In the genomic region with DNA sequence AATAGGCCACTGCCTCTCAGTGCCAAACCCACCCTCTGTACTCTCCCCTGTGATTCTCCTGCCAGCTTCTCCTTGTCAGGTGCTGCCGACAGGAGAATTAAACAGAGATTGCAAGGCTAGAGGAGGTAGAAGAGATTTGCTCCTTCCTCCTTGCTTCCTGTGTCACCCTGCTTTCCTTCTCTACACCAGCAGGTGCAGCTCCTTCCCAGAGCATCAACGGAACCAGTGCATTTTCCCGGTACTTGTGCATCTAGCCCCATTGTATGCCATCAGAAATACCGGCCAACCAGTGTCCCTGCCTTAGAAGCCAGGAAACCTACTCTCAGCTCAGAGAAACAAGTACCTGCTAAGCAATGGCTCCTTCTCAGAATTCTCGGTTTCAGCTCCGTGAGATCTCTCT, we compare ENCODE assay signal across 17 cellular contexts.
DNase-seq lines count a peak whose midpoint lies in the region; ATAC-seq and TF ChIP-seq lines count a peak whose summit lies in the region.
"Had no signal": no experiment of that assay in that cellular context is flagged by ENCODE, and none has a peak within 500 bp of the region (broad histone marks: within the 10 kb centered on the region; RNA-seq: fewer than 3 reads in every experiment).

No MANE protein-coding gene starts in this region.

- H3K9me3 ChIP-seq in endodermal cell (ENCODE audit: control insufficient read depth, low read length) (no peaks in the 10 kb centered on the region), neural progenitor cell (ENCODE audit: low read depth) (no peaks in the 10 kb centered on the region), prostate gland (no peaks in the 10 kb centered on the region)
- H3K9me3 ChIP-seq: BLaER1 treated with 17β-estradiol and CSF1 and Interleukin-3, amounts not matched to agents 10 nM and 100 nM; HAP-1 had no signal

- DNase-seq in GM23338 (ENCODE audit: low spot score): peak; percentile 21
- DNase-seq in HT-29 (ENCODE audit: low spot score): peak; percentile 5
- no peak for DNase-seq in endodermal cell
- DNase-seq in neural progenitor cell (ENCODE audit: low spot score): no peak
- no peak for DNase-seq in LoVo (ENCODE audit: low spot score)
- DNase-seq in prostate gland (ENCODE audit: low spot score): no peak
- DNase-seq: Calu3; CD8-positive, alpha-beta T cell; DMS79 treated with DMSO at 0.1 percent for 48 hours; GM23248; IMR-90 had no signal

- H3K27me3 ChIP-seq in GM23338 (ENCODE audit: insufficient read depth): no peaks in the 10 kb centered on the region
- no peaks in the 10 kb centered on the region for H3K27me3 ChIP-seq in endodermal cell (ENCODE audit: control insufficient read depth, insufficient read depth, low read length, poor library complexity, severe bottlenecking)
- no peaks in the 10 kb centered on the region for H3K27me3 ChIP-seq in neural progenitor cell
- no peaks in the 10 kb centered on the region for H3K27me3 ChIP-seq in prostate gland (replicated peaks; ENCODE audit: insufficient read depth)
- H3K27me3 ChIP-seq: BLaER1 treated with 17β-estradiol and CSF1 and Interleukin-3, amounts not matched to agents 10 nM and 100 nM had no signal

- WGBS in endodermal cell (ENCODE audit: insufficient coverage in 1 of 2, insufficient read length in 1 of 2), 2 experiments: 76 to 77% methylated on average over 5 to 6 of the region's 6 CpGs
- 60% methylated on average over 6 of the region's 6 CpGs for WGBS in prostate gland

- no peaks in the 10 kb centered on the region for H3K36me3 ChIP-seq in GM23338 (ENCODE audit: insufficient read depth)
- no peaks in the 10 kb centered on the region for H3K36me3 ChIP-seq in endodermal cell (ENCODE audit: control insufficient read depth, insufficient read depth, low read length)
- H3K36me3 ChIP-seq in neural progenitor cell: no peaks in the 10 kb centered on the region
- no peaks in the 10 kb centered on the region for H3K36me3 ChIP-seq in prostate gland
- H3K36me3 ChIP-seq: BLaER1 treated with 17β-estradiol and CSF1 and Interleukin-3, amounts not matched to agents 10 nM and 100 nM; HAP-1 had no signal

- H3K9me2 ChIP-seq in GM23338 (ENCODE audit: insufficient read depth): no peaks in the 10 kb centered on the region; the same call in 1 of the 2 replicates

- ATAC-seq in GM23338 (peak; percentile 55; the same call in 2 of the 3 replicates), HG02798 (IDR thresholded peaks at IDR 0.05; ENCODE audit: poor library complexity, unreplicated experiment) (no peak)
- ATAC-seq: CD8-positive, alpha-beta T cell; K562 had no signal

- H4K20me1 ChIP-seq in GM23338 (replicated peaks; ENCODE audit: insufficient read depth): no peaks in the 10 kb centered on the region
- no peaks in the 10 kb centered on the region for H4K20me1 ChIP-seq in neural progenitor cell (ENCODE audit: low read depth)
- H4K20me1 ChIP-seq: BLaER1 treated with 17β-estradiol and CSF1 and Interleukin-3, amounts not matched to agents 10 nM and 100 nM had no signal

- H3K9ac ChIP-seq in endodermal cell (ENCODE audit: extremely low read depth, low read length, poor library complexity, severe bottlenecking) (no peak overlapping the region), neural progenitor cell (no peak overlapping the region)
- H3K9ac ChIP-seq: BLaER1 treated with 17β-estradiol and CSF1 and Interleukin-3, amounts not matched to agents 10 nM and 100 nM; GM23248 had no signal

- intact Hi-C loops in prostate gland (cut with DNase I): no loop called here

- TF ChIP-seq POLR2A in prostate gland (IDR thresholded peaks at IDR 0.05): no peak

- H3K27ac ChIP-seq in GM23338 (ENCODE audit: low read depth) (no peak overlapping the region), endodermal cell (ENCODE audit: low read depth, low read length) (no peak overlapping the region), neural progenitor cell (no peak overlapping the region), prostate gland (no peak overlapping the region)
- H3K27ac ChIP-seq: BLaER1 treated with 17β-estradiol and CSF1 and Interleukin-3, amounts not matched to agents 10 nM and 100 nM; GM23248; HL-60 had no signal

- TF ChIP-seq CTCF in GM23338 (conservative IDR thresholded peaks at IDR 0.05; ENCODE audit: low read depth in 2 of 2) (peak in 1 of 2 experiments; percentile 24; a peak in 1 of 4 replicates), endodermal cell (conservative IDR thresholded peaks at IDR 0.05) (peak; percentile 43), neural progenitor cell (IDR thresholded peaks at IDR 0.05) (no peak), prostate gland (IDR thresholded peaks at IDR 0.05) (no peak)

- H3K36me3 Mint-ChIP-seq in GM23338 (ENCODE audit: low read depth) (no peaks in the 10 kb centered on the region), endodermal cell (ENCODE audit: low read depth) (no peaks in the 10 kb centered on the region), neural progenitor cell (no peaks in the 10 kb centered on the region)
- H3K36me3 Mint-ChIP-seq: CD8-positive, alpha-beta T cell had no signal

- peaks cover 3% of the 10 kb centered on the region; the same call in 1 of the 2 replicates for H3K4me1 ChIP-seq in GM23338 (ENCODE audit: insufficient read depth)
- no peaks in the 10 kb centered on the region for H3K4me1 ChIP-seq in endodermal cell (ENCODE audit: control insufficient read depth, insufficient read depth, low read length)
- H3K4me1 ChIP-seq in neural progenitor cell: no peaks in the 10 kb centered on the region
- no peaks in the 10 kb centered on the region for H3K4me1 ChIP-seq in prostate gland (replicated peaks)
- H3K4me1 ChIP-seq: BLaER1 treated with 17β-estradiol and CSF1 and Interleukin-3, amounts not matched to agents 10 nM and 100 nM; HAP-1 had no signal

- no peaks in the 10 kb centered on the region for H3F3A ChIP-seq in GM23338 (replicated peaks; ENCODE audit: low read depth)
- no peaks in the 10 kb centered on the region for H3F3A ChIP-seq in neural progenitor cell (ENCODE audit: low read depth)

- peaks cover 10% of the 10 kb centered on the region for H3K4me1 Mint-ChIP-seq in GM23338
- H3K4me1 Mint-ChIP-seq in endodermal cell: no peaks in the 10 kb centered on the region
- no peaks in the 10 kb centered on the region for H3K4me1 Mint-ChIP-seq in neural progenitor cell
- H3K4me1 Mint-ChIP-seq: B cell had no signal

- H3K9me3 Mint-ChIP-seq in GM23338 (no peaks in the 10 kb centered on the region; the same call in 2 of the 3 replicates), endodermal cell (no peaks in the 10 kb centered on the region), neural progenitor cell (no peaks in the 10 kb centered on the region)
- H3K9me3 Mint-ChIP-seq: CD8-positive, alpha-beta T cell had no signal

- no peak overlapping the region for H3K4me3 Mint-ChIP-seq in GM23338
- H3K4me3 Mint-ChIP-seq in endodermal cell: no peak overlapping the region
- no peak overlapping the region for H3K4me3 Mint-ChIP-seq in neural progenitor cell
- H3K4me3 Mint-ChIP-seq: B cell; CD8-positive, alpha-beta T cell had no signal

- H2AFZ ChIP-seq in GM23338 (no peak overlapping the region), neural progenitor cell (replicated peaks) (peak overlapping the region; percentile 57)
- H2AFZ ChIP-seq: GM23248 had no signal

- H3K4me2 ChIP-seq in GM23338: no peak overlapping the region
- no peak overlapping the region for H3K4me2 ChIP-seq in neural progenitor cell
- H3K4me2 ChIP-seq: BLaER1 treated with 17β-estradiol and CSF1 and Interleukin-3, amounts not matched to agents 10 nM and 100 nM had no signal

- H3K79me2 ChIP-seq in GM23338 (replicated peaks; ENCODE audit: insufficient read depth): no peaks in the 10 kb centered on the region
- no peaks in the 10 kb centered on the region for H3K79me2 ChIP-seq in neural progenitor cell (ENCODE audit: low read depth)

- H3K27ac Mint-ChIP-seq in GM23338 (no peak overlapping the region), endodermal cell (no peak overlapping the region), neural progenitor cell (no peak overlapping the region)
- H3K27ac Mint-ChIP-seq: B cell; CD8-positive, alpha-beta T cell had no signal

- H3K4me3 ChIP-seq in GM23338 (no peak overlapping the region), endodermal cell (ENCODE audit: low read length) (no peak overlapping the region), neural progenitor cell (no peak overlapping the region), prostate gland (no peak overlapping the region)
- H3K4me3 ChIP-seq: BLaER1 treated with 17β-estradiol and CSF1 and Interleukin-3, amounts not matched to agents 10 nM and 100 nM; GM23248; HAP-1; K562 had no signal

- H3K27me3 Mint-ChIP-seq in GM23338 (ENCODE audit: insufficient read depth, low read depth, poor library complexity): peaks cover 3% of the 10 kb centered on the region
- H3K27me3 Mint-ChIP-seq in endodermal cell (ENCODE audit: insufficient read depth): no peaks in the 10 kb centered on the region
- no peaks in the 10 kb centered on the region for H3K27me3 Mint-ChIP-seq in neural progenitor cell (ENCODE audit: insufficient read depth, low read depth)

TF ChIP-seq in GM23338, 12 proteins besides CTCF, POLR2A, EP300 and RAD21 (continues in another document):
- TF ChIP-seq ZNF331 (CRISPR knock-in tag; IDR thresholded peaks at IDR 0.05; ENCODE audit: low read depth) (no peak), EZH2phosphoT487 (IDR thresholded peaks at IDR 0.05; ENCODE audit: unreplicated experiment) (no peak), STAT1 (IDR thresholded peaks at IDR 0.05; ENCODE audit: unreplicated experiment) (no peak), ZNF114 (CRISPR knock-in tag; IDR thresholded peaks at IDR 0.05) (no peak), EZH2 (IDR thresholded peaks at IDR 0.05; ENCODE audit: low read depth, unreplicated experiment) (no peak)

Comparison
In these comparisons a context has a peak if more than half of its experiments do, and no peak if none do; other contexts are left out.
1. DNase-seq: peak in GM23338 (single experiment) and HT-29 (single experiment); none in endodermal cell (single experiment), neural progenitor cell (single experiment), LoVo (single experiment) and prostate gland (single experiment).